Comparison of ENCODE assay signal across 11 cellular contexts in the genomic region with DNA sequence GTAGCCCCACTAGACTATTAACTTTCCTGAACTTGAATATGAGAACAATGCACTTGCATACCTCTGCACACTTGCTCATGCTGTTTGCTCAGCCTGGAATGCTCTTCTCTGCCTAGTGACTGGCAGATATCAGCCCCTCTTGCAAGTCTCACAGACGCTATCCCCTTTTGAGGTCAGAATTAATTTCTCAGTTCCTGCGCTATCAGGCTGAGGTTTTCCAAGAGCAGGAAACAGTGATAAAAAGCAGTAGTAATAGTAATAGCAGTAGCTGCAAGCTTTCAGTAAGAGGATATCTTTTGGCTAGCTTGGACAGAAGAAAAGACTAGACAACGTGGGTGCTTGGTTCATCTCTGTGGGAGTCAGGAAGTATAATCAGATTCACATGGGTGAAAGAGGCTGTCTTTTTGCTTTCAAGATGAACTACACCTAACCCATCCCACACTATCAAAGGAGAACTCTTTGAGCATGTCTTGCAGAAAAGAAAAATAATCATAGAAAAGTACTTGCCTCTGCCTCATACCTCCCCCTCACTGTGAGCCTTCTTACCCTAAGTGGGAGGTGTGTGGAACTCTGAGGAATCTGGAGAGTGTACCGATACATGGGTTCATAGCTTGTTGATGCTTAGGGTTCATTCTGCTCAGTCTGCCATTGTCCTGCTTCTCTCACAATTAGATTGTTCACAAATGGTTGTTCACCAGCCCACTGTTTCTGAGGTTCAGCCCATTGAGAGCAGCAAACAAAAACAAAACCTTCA. TPM values are rescaled to one million over a fixed set of nuclear protein-coding genes. Genes with fewer than 3 reads are reported as not detected.
A peak's percentile ranks its signal among the peaks of the same experiment; 100 is the strongest.
DNase-seq lines count a peak whose midpoint lies in the region; ATAC-seq and TF ChIP-seq lines count a peak whose summit lies in the region.
"Had no signal": no experiment of that assay in that cellular context is flagged by ENCODE, and none has a peak within 500 bp of the region (broad histone marks: within the 10 kb centered on the region; RNA-seq: fewer than 3 reads in every experiment).

No MANE protein-coding gene starts in this region.

- no peak overlapping the region for H3K4me3 Mint-ChIP-seq in nephron
- no peak overlapping the region for H3K4me3 Mint-ChIP-seq in type B pancreatic cell
- H3K4me3 Mint-ChIP-seq in CD4-positive, alpha-beta T cell: no peak overlapping the region

- intact Hi-C loops in CD4-positive, alpha-beta T cell (cut with DNase I, micrococcal nuclease): loop anchor here (2.0 to 10.0 kb wide), 3 partner anchors 314 to 524 kb away; no protein-coding TSS in a partner anchor

- H3K9me2 ChIP-seq in GM23248 (ENCODE audit: insufficient read depth): no peaks in the 10 kb centered on the region

- H3K9me3 ChIP-seq in GM23248 (ENCODE audit: low read depth): no peaks in the 10 kb centered on the region
- no peaks in the 10 kb centered on the region for H3K9me3 ChIP-seq in CD4-positive, alpha-beta T cell (ENCODE audit: control insufficient read depth, low read length)
- H3K9me3 ChIP-seq: stomach had no signal

- ATAC-seq in GM18517 (IDR thresholded peaks at IDR 0.05; ENCODE audit: unreplicated experiment): peak; percentile 51
- ATAC-seq in CD4-positive, alpha-beta T cell (ENCODE audit: poor library complexity): no peak
- ATAC-seq in HG02840 (IDR thresholded peaks at IDR 0.05; ENCODE audit: low FRiP score, unreplicated experiment): no peak

- H3K4me1 Mint-ChIP-seq in nephron: peaks cover 14% of the 10 kb centered on the region
- H3K4me1 Mint-ChIP-seq in type B pancreatic cell (ENCODE audit: unreplicated experiment): peaks cover 5% of the 10 kb centered on the region
- peaks cover 12% of the 10 kb centered on the region for H3K4me1 Mint-ChIP-seq in CD4-positive, alpha-beta T cell (ENCODE audit: low read depth)

- no peak for TF ChIP-seq CTCF in nephron (IDR thresholded peaks at IDR 0.05; ENCODE audit: unreplicated experiment in 3 of 3)
- no peak for TF ChIP-seq CTCF in type B pancreatic cell (conservative IDR thresholded peaks at IDR 0.05)
- no peak for TF ChIP-seq CTCF in CD4-positive, alpha-beta T cell (IDR thresholded peaks at IDR 0.05)

- H3K27ac ChIP-seq in GM23248: no peak overlapping the region
- no peak overlapping the region for H3K27ac ChIP-seq in CD4-positive, alpha-beta T cell (ENCODE audit: low read depth, low read length)
- H3K27ac ChIP-seq: stomach had no signal

- H3K4me2 ChIP-seq in GM23248 (ENCODE audit: unreplicated experiment): no peak overlapping the region

- no peak overlapping the region for H3K9ac ChIP-seq in GM23248

- DNase-seq in GM23248 (peak; percentile 25), OCI-M1 (lab: John Stamatoyannopoulos, UW) (peak; percentile 6), type B pancreatic cell (ENCODE audit: extremely low spot score, unreplicated experiment) (no peak)
- no peak for DNase-seq in CD4-positive, alpha-beta T cell
- DNase-seq: HCEC 1CT, NCI-H1417, Right ventricle myocardium superior, stomach had no signal

- H3K27me3 Mint-ChIP-seq in nephron (ENCODE audit: low read depth): peaks cover 3% of the 10 kb centered on the region
- H3K27me3 Mint-ChIP-seq in type B pancreatic cell: no peaks in the 10 kb centered on the region
- H3K27me3 Mint-ChIP-seq in CD4-positive, alpha-beta T cell: no peaks in the 10 kb centered on the region

- no peaks in the 10 kb centered on the region for H4K20me1 ChIP-seq in GM23248 (ENCODE audit: insufficient read depth)

- peaks cover 9% of the 10 kb centered on the region for H3K4me1 ChIP-seq in GM23248 (ENCODE audit: insufficient read depth)
- H3K4me1 ChIP-seq: stomach had no signal

- 39 to 43% methylated on average over 4 of the region's 4 CpGs for WGBS in GM23248 (ENCODE audit: low coverage in 1 of 2, low lambda C conversion rate in 2 of 2, missing lambda C conversion rate in 2 of 2), 2 experiments

- H3K79me2 ChIP-seq in GM23248 (ENCODE audit: insufficient read depth): no peaks in the 10 kb centered on the region

- POLR2A ChIA-PET in CD4-positive, alpha-beta T cell (lab: Charles Lee): no interaction called here

- H3K36me3 ChIP-seq in GM23248 (ENCODE audit: low read depth): no peaks in the 10 kb centered on the region
- H3K36me3 ChIP-seq: stomach had no signal

- H3K4me3 ChIP-seq in GM23248: no peak overlapping the region
- H3K4me3 ChIP-seq: stomach had no signal

- in situ Hi-C loops in GM23248 (cut with MboI): no loop called here

- H3F3A ChIP-seq in GM23248 (ENCODE audit: insufficient read depth): 0 out of 2 replicates have a peak, but pooled peaks cover 4% of the 10 kb centered on the region

- no peaks in the 10 kb centered on the region for H3K27me3 ChIP-seq in GM23248 (replicated peaks; ENCODE audit: insufficient read depth)
- H3K27me3 ChIP-seq in CD4-positive, alpha-beta T cell (ENCODE audit: control insufficient read depth, insufficient read depth, low read length): no peaks in the 10 kb centered on the region
- H3K27me3 ChIP-seq: stomach had no signal

- H3K9me3 Mint-ChIP-seq in nephron (peaks cover 10% of the 10 kb centered on the region), type B pancreatic cell (no peaks in the 10 kb centered on the region)
- no peaks in the 10 kb centered on the region for H3K9me3 Mint-ChIP-seq in CD4-positive, alpha-beta T cell

- H2AFZ ChIP-seq in GM23248: no peak overlapping the region; the same call in 1 of the 2 replicates

- H3K36me3 Mint-ChIP-seq in nephron (ENCODE audit: low read depth) (no peaks in the 10 kb centered on the region), type B pancreatic cell (no peaks in the 10 kb centered on the region)
- H3K36me3 Mint-ChIP-seq in CD4-positive, alpha-beta T cell (ENCODE audit: low read depth): no peaks in the 10 kb centered on the region

- peak overlapping the region in 2 of 3 experiments; percentile 30 to 43 for H3K27ac Mint-ChIP-seq in nephron
- H3K27ac Mint-ChIP-seq in type B pancreatic cell: no peak overlapping the region
- H3K27ac Mint-ChIP-seq in CD4-positive, alpha-beta T cell: no peak overlapping the region

- CTCF ChIA-PET in CD4-positive, alpha-beta T cell (lab: Charles Lee): no interaction called here

RNA-seq across cellular contexts. Expression of a gene that starts 11.3 kb away (rescaled TPM):
- total RNA-seq in GM23248 (2014; rRNA removed; shearing (Covaris generic)): 0.22 TPM in 1 of 2 replicates, not detected in the other
- 0.18 and 0.21 TPM in 2 replicates for polyA plus RNA-seq in GM23248 (2016; fragmentation: Nextera tagmentation; extraction: Ambion mirVana)
- total RNA-seq in type B pancreatic cell (ENCODE audit: low replicate concordance): 0.14 and 1.3 TPM in 2 replicates
- total RNA-seq in CD4-positive, alpha-beta T cell: not detected

Comparison
In these comparisons a context has a peak if more than half of its experiments do, and no peak if none do; other contexts are left out.
1. DNase-seq: peak in GM23248 (single experiment) and OCI-M1 (single experiment); none in type B pancreatic cell (single experiment) and CD4-positive, alpha-beta T cell (0 of 10).
2. H3K27ac Mint-ChIP-seq: peak in nephron (2 of 3); none in type B pancreatic cell (single experiment) and CD4-positive, alpha-beta T cell (single experiment).